ENCODE assay signal across 8 cellular contexts in genomic region chr6:157380458-157380778, GRCh38. TPM values are rescaled to one million over a fixed set of nuclear protein-coding genes. Genes with fewer than 3 reads are reported as not detected.
DNase-seq lines count a peak whose midpoint lies in the region; ATAC-seq and TF ChIP-seq lines count a peak whose summit lies in the region.

No MANE protein-coding gene starts in this region.

- H3K4me3 Mint-ChIP-seq in CD8-positive, alpha-beta T cell = peak overlapping the region; percentile 83
- peak overlapping the region; percentile 80 to 93 (median 84) for H3K4me3 Mint-ChIP-seq in naive thymus-derived CD4-positive, alpha-beta T cell

- intact Hi-C loops in CD8-positive, alpha-beta T cell (cut with DNase I, micrococcal nuclease) = loop anchor here (1.0 to 10.0 kb wide), 9 partner anchors 57 to 1726 kb away; partner anchors contain the start of genes ARID1B (in 1 of the 2) and TMEM242 (in 1 of the 2)
- intact Hi-C loops in naive thymus-derived CD4-positive, alpha-beta T cell (cut with micrococcal nuclease) = loop anchor here (1.0 to 5.0 kb wide), 21 partner anchors 11 to 1306 kb away; partner anchors contain the start of genes ARID1B (in 1 of the 2), GTF2H5 (in 1 of the 2), SERAC1 (in 1 of the 2) and SNX9 (in 1 of the 2)

- H3K27ac Mint-ChIP-seq in CD8-positive, alpha-beta T cell = peak overlapping the region; percentile 64
- peak overlapping the region in 7 of 9 donors; percentile 2 to 89 (median 75) for H3K27ac Mint-ChIP-seq in naive thymus-derived CD4-positive, alpha-beta T cell

- H3K27ac ChIP-seq in CD8-positive, alpha-beta T cell (ENCODE audit: low read depth, low read length) = peak overlapping the region; percentile 68
- peak overlapping the region; percentile 94 to 96 for H3K27ac ChIP-seq in coronary artery
- H3K27ac ChIP-seq in naive thymus-derived CD4-positive, alpha-beta T cell (ENCODE audit: low read depth, low read length) = peak overlapping the region; percentile 80

- peak; percentile 1 for ATAC-seq in CD8-positive, alpha-beta T cell
- peak; percentile 2 for ATAC-seq in GM21717 (IDR thresholded peaks at IDR 0.05; ENCODE audit: unreplicated experiment)
- ATAC-seq in naive thymus-derived CD4-positive, alpha-beta T cell = peak; percentile 0

- H3K36me3 ChIP-seq in CD8-positive, alpha-beta T cell (ENCODE audit: insufficient read depth, low read length) = no peaks in the 10 kb centered on the region
- H3K36me3 ChIP-seq in naive thymus-derived CD4-positive, alpha-beta T cell (ENCODE audit: control insufficient read depth in 2 of 3, insufficient read depth in 3 of 3, low read length in 3 of 3) = peaks cover 0 to 10% (median 0%) of the 10 kb centered on the region in 3 experiments

- peak overlapping the region; percentile 92 for H3K4me3 ChIP-seq in CD8-positive, alpha-beta T cell (ENCODE audit: low read depth, low read length)
- H3K4me3 ChIP-seq in LNCaP clone FGC (ENCODE audit: low read depth, low read length) (peak overlapping the region; percentile 92), coronary artery (peak overlapping the region; percentile 87)
- H3K4me3 ChIP-seq in naive thymus-derived CD4-positive, alpha-beta T cell (ENCODE audit: low read length) = peak overlapping the region; percentile 71

- H3K9me3 Mint-ChIP-seq in CD8-positive, alpha-beta T cell = no peaks in the 10 kb centered on the region
- no peaks in the 10 kb centered on the region for H3K9me3 Mint-ChIP-seq in naive thymus-derived CD4-positive, alpha-beta T cell

- H3K36me3 Mint-ChIP-seq in CD8-positive, alpha-beta T cell = peaks cover 4% of the 10 kb centered on the region
- H3K36me3 Mint-ChIP-seq in naive thymus-derived CD4-positive, alpha-beta T cell = peaks cover 0 to 14% (median 0%) of the 10 kb centered on the region in 5 donors

- H3K4me1 ChIP-seq in CD8-positive, alpha-beta T cell (ENCODE audit: insufficient read depth, low read length) = peaks cover 10% of the 10 kb centered on the region
- peaks cover 4 to 5% of the 10 kb centered on the region in 2 donors for H3K4me1 ChIP-seq in naive thymus-derived CD4-positive, alpha-beta T cell (ENCODE audit: control insufficient read depth in 2 of 2, insufficient read depth in 2 of 2, low read length in 2 of 2)

- CTCF ChIA-PET in CD8-positive, alpha-beta T cell (lab: Charles Lee) = interaction anchor here (1.1 to 1.7 kb wide), 2 partner anchors 57 to 216 kb away, joined by 6 read pairs; partner anchors contain the start of gene TMEM242
- CTCF ChIA-PET in naive thymus-derived CD4-positive, alpha-beta T cell (lab: Charles Lee) = no interaction called here

- no peaks in the 10 kb centered on the region for H3K27me3 ChIP-seq in CD8-positive, alpha-beta T cell (ENCODE audit: insufficient read depth, low read length)
- no peaks in the 10 kb centered on the region for H3K27me3 ChIP-seq in naive thymus-derived CD4-positive, alpha-beta T cell (ENCODE audit: control insufficient read depth in 2 of 2, insufficient read depth in 2 of 2, low read length in 2 of 2)

- H3K27me3 Mint-ChIP-seq in CD8-positive, alpha-beta T cell (ENCODE audit: low read depth) = no peaks in the 10 kb centered on the region
- peaks cover 0 to 14% (median 4%) of the 10 kb centered on the region in 5 donors for H3K27me3 Mint-ChIP-seq in naive thymus-derived CD4-positive, alpha-beta T cell

- DNase-seq in CD8-positive, alpha-beta T cell = peak in 1 of 7 experiments; percentile 10
- DNase-seq in LNCaP clone FGC (ENCODE audit: low read depth) (no peak), coronary artery (ENCODE audit: low spot score) (no peak), germinal center (ENCODE audit: low spot score) (no peak), UCSD-AML1 (lab: John Stamatoyannopoulos, UW; ENCODE audit: unreplicated experiment) (no peak), NCI-H2029 treated with DMSO at 0.1 percent for 48 hours (lab: John Stamatoyannopoulos, UW) (no peak)
- DNase-seq in naive thymus-derived CD4-positive, alpha-beta T cell = peak in 1 of 9 donors; percentile 18

- H3K9me3 ChIP-seq in CD8-positive, alpha-beta T cell (ENCODE audit: low read length) = no peaks in the 10 kb centered on the region
- no peaks in the 10 kb centered on the region for H3K9me3 ChIP-seq in naive thymus-derived CD4-positive, alpha-beta T cell (ENCODE audit: control insufficient read depth in 2 of 3, low read length in 3 of 3)

- peaks cover 21% of the 10 kb centered on the region for H3K4me1 Mint-ChIP-seq in CD8-positive, alpha-beta T cell (ENCODE audit: low read depth)
- H3K4me1 Mint-ChIP-seq in naive thymus-derived CD4-positive, alpha-beta T cell = peaks cover 7 to 40% (median 18%) of the 10 kb centered on the region in 7 donors

- POLR2A ChIA-PET in CD8-positive, alpha-beta T cell (lab: Charles Lee) = interaction anchor here (1.4 to 1.6 kb wide), 2 partner anchors 55 to 57 kb away, joined by 3 to 9 read pairs; partner anchors contain the start of gene TMEM242
- POLR2A ChIA-PET in naive thymus-derived CD4-positive, alpha-beta T cell (lab: Charles Lee) = interaction anchor here (0.6 to 2.0 kb wide), 8 partner anchors 10 to 141 kb away, joined by 3 to 7 read pairs (median 4); partner anchors contain the start of gene TMEM242

- TF ChIP-seq CTCF in CD8-positive, alpha-beta T cell (IDR thresholded peaks at IDR 0.05) = no peak
- TF ChIP-seq CTCF in LNCaP clone FGC (IDR thresholded peaks at IDR 0.05; ENCODE audit: control insufficient read depth, extremely low read depth, insufficient read depth) (no peak), coronary artery (IDR thresholded peaks at IDR 0.05) (no peak)

RNA-seq across cellular contexts. Expression of gene ZDHHC14, which starts 0.6 kb away (rescaled TPM):
- total RNA-seq in CD8-positive, alpha-beta T cell = 1 to 10 TPM; 2.3 to 2.6 TPM
- total RNA-seq in naive thymus-derived CD4-positive, alpha-beta T cell = 10 to 100 TPM in 1 of 5 experiments, 1 to 10 TPM in 2, under 1 TPM in 2; 0.93 to 18.2 (median 1.2) TPM
- under 1 TPM; 0.13 to 0.74 TPM for polyA plus RNA-seq in naive thymus-derived CD4-positive, alpha-beta T cell

RNA-seq across cellular contexts. Expression of gene TMEM242, which starts 57.1 kb away (rescaled TPM):
- 10 to 100 TPM; 13.8 to 14.0 TPM for total RNA-seq in CD8-positive, alpha-beta T cell
- 10 to 100 TPM; 11.6 to 15.6 (median 13.2) TPM for total RNA-seq in naive thymus-derived CD4-positive, alpha-beta T cell
- polyA plus RNA-seq in naive thymus-derived CD4-positive, alpha-beta T cell = 10 to 100 TPM in 1 of 2 donors, 1 to 10 TPM in 1; 6.6 to 12.8 TPM
